Comparison of ENCODE assay signal across 1 cellular context in the genomic region with DNA sequence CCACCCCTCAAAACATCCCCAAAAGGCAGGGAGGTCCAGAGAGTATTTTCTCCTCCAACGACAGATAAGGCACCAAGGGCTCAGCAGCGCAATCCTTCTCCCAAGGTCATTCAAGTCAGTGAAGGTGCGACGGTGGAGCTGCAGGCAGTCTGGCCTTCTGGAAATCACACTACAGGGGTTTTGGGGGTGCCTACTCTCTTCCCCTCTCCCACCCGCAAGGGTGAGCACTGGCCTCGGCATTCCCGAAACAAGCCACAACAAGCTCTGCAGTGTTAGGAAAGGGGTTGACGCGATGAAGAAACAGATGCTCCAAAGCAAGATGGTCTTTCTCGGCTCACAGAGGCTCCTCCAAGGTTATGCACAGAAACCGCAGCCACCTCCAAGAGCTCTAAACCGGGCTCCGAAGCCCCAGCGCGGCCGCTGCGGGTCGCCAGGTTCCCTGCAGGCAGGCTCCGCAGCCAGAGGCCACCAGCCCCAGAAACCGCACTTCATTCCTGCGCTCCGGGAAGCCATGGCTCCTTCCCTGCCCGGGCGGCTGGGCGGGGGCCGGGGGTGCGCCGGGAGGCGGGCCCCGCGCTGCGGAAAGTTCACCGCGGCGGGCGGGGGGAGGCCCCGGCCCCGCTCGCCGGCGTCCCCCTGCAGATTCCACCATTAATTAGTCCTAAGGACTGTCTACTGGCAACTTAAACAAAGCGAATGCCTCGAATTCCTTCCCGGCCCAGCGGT.
TF ChIP-seq lines count a peak whose summit lies in the region.

No MANE protein-coding gene starts in this region.

TF ChIP-seq in K562, 482 proteins besides CTCF, POLR2A, EP300 and RAD21 (continued from another document):
- TF ChIP-seq, protein P1, sequence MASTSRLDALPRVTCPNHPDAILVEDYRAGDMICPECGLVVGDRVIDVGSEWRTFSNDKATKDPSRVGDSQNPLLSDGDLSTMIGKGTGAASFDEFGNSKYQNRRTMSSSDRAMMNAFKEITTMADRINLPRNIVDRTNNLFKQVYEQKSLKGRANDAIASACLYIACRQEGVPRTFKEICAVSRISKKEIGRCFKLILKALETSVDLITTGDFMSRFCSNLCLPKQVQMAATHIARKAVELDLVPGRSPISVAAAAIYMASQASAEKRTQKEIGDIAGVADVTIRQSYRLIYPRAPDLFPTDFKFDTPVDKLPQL (IDR thresholded peaks at IDR 0.05; ENCODE audit: extremely low read depth, insufficient read length), result no peak
- TF ChIP-seq, protein P2, sequence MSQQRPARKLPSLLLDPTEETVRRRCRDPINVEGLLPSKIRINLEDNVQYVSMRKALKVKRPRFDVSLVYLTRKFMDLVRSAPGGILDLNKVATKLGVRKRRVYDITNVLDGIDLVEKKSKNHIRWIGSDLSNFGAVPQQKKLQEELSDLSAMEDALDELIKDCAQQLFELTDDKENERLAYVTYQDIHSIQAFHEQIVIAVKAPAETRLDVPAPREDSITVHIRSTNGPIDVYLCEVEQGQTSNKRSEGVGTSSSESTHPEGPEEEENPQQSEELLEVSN (IDR thresholded peaks at IDR 0.05; ENCODE audit: borderline replicate concordance in 1 of 2, extremely low read depth in 1 of 2, insufficient read depth in 1 of 2, insufficient read length in 1 of 2, low read depth in 1 of 2, low read length in 1 of 2, poor library complexity in 1 of 2, severe bottlenecking in 1 of 2), result no peak
- TF ChIP-seq MAFF (IDR thresholded peaks at IDR 0.05; ENCODE audit: low read length) (no peak), HLTF (IDR thresholded peaks at IDR 0.05) (no peak), ZNF12 (CRISPR knock-in tag; IDR thresholded peaks at IDR 0.05) (peak; percentile 65; the same call in 1 of the 2 replicates), ZFP1 (CRISPR knock-in tag; IDR thresholded peaks at IDR 0.05) (0 out of 2 replicates have a peak, but pooled peaks have one; percentile 7), ZFP30 (CRISPR knock-in tag; IDR thresholded peaks at IDR 0.05; ENCODE audit: borderline replicate concordance) (no peak), ELF4 (CRISPR knock-in tag; IDR thresholded peaks at IDR 0.05) (0 out of 2 replicates have a peak, but pooled peaks have one; percentile 13), ILF3 (IDR thresholded peaks at IDR 0.05; ENCODE audit: borderline replicate concordance) (no peak), SIX5 (IDR thresholded peaks at IDR 0.05; ENCODE audit: borderline replicate concordance in 1 of 2, insufficient read depth in 1 of 2, low read depth in 1 of 2, low read length in 2 of 2) (no peak), MCM2 (IDR thresholded peaks at IDR 0.05; ENCODE audit: low read depth) (no peak), BDP1 (IDR thresholded peaks at IDR 0.05; ENCODE audit: insufficient read depth, insufficient read length) (no peak), ZFP36 (IDR thresholded peaks at IDR 0.05; ENCODE audit: low read depth, low read length, partially characterized antibody) (no peak), MEF2A (IDR thresholded peaks at IDR 0.05; ENCODE audit: control insufficient read depth, low read depth, low read length) (no peak)
- TF ChIP-seq, protein P3, sequence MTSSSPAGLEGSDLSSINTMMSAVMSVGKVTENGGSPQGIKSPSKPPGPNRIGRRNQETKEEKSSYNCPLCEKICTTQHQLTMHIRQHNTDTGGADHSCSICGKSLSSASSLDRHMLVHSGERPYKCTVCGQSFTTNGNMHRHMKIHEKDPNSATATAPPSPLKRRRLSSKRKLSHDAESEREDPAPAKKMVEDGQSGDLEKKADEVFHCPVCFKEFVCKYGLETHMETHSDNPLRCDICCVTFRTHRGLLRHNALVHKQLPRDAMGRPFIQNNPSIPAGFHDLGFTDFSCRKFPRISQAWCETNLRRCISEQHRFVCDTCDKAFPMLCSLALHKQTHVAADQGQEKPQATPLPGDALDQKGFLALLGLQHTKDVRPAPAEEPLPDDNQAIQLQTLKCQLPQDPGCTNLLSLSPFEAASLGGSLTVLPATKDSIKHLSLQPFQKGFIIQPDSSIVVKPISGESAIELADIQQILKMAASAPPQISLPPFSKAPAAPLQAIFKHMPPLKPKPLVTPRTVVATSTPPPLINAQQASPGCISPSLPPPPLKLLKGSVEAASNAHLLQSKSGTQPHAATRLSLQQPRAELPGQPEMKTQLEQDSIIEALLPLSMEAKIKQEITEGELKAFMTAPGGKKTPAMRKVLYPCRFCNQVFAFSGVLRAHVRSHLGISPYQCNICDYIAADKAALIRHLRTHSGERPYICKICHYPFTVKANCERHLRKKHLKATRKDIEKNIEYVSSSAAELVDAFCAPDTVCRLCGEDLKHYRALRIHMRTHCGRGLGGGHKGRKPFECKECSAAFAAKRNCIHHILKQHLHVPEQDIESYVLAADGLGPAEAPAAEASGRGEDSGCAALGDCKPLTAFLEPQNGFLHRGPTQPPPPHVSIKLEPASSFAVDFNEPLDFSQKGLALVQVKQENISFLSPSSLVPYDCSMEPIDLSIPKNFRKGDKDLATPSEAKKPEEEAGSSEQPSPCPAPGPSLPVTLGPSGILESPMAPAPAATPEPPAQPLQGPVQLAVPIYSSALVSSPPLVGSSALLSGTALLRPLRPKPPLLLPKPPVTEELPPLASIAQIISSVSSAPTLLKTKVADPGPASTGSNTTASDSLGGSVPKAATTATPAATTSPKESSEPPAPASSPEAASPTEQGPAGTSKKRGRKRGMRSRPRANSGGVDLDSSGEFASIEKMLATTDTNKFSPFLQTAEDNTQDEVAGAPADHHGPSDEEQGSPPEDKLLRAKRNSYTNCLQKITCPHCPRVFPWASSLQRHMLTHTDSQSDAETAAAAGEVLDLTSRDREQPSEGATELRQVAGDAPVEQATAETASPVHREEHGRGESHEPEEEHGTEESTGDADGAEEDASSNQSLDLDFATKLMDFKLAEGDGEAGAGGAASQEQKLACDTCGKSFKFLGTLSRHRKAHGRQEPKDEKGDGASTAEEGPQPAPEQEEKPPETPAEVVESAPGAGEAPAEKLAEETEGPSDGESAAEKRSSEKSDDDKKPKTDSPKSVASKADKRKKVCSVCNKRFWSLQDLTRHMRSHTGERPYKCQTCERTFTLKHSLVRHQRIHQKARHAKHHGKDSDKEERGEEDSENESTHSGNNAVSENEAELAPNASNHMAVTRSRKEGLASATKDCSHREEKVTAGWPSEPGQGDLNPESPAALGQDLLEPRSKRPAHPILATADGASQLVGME (CRISPR knock-in tag; IDR thresholded peaks at IDR 0.05), result peak; percentile 41; the same call in 1 of the 2 replicates
- TF ChIP-seq, protein P4, sequence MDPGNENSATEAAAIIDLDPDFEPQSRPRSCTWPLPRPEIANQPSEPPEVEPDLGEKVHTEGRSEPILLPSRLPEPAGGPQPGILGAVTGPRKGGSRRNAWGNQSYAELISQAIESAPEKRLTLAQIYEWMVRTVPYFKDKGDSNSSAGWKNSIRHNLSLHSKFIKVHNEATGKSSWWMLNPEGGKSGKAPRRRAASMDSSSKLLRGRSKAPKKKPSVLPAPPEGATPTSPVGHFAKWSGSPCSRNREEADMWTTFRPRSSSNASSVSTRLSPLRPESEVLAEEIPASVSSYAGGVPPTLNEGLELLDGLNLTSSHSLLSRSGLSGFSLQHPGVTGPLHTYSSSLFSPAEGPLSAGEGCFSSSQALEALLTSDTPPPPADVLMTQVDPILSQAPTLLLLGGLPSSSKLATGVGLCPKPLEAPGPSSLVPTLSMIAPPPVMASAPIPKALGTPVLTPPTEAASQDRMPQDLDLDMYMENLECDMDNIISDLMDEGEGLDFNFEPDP (CRISPR knock-in tag; IDR thresholded peaks at IDR 0.05), result no peak
- TF ChIP-seq, protein P5, sequence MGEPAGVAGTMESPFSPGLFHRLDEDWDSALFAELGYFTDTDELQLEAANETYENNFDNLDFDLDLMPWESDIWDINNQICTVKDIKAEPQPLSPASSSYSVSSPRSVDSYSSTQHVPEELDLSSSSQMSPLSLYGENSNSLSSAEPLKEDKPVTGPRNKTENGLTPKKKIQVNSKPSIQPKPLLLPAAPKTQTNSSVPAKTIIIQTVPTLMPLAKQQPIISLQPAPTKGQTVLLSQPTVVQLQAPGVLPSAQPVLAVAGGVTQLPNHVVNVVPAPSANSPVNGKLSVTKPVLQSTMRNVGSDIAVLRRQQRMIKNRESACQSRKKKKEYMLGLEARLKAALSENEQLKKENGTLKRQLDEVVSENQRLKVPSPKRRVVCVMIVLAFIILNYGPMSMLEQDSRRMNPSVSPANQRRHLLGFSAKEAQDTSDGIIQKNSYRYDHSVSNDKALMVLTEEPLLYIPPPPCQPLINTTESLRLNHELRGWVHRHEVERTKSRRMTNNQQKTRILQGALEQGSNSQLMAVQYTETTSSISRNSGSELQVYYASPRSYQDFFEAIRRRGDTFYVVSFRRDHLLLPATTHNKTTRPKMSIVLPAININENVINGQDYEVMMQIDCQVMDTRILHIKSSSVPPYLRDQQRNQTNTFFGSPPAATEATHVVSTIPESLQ (CRISPR knock-in tag; IDR thresholded peaks at IDR 0.05), result 0 out of 2 replicates have a peak, but pooled peaks have one; percentile 41
- TF ChIP-seq, protein P6, sequence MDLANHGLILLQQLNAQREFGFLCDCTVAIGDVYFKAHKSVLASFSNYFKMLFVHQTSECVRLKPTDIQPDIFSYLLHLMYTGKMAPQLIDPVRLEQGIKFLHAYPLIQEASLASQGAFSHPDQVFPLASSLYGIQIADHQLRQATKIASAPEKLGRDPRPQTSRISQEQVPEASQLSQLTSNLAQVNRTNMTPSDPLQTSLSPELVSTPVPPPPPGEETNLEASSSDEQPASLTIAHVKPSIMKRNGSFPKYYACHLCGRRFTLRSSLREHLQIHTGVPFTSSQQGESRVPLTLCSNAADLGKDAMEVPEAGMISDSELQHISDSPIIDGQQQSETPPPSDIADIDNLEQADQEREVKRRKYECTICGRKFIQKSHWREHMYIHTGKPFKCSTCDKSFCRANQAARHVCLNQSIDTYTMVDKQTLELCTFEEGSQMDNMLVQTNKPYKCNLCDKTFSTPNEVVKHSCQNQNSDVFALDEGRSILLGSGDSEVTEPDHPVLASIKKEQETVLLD (IDR thresholded peaks at IDR 0.05), result no peak
- TF ChIP-seq, protein P7, sequence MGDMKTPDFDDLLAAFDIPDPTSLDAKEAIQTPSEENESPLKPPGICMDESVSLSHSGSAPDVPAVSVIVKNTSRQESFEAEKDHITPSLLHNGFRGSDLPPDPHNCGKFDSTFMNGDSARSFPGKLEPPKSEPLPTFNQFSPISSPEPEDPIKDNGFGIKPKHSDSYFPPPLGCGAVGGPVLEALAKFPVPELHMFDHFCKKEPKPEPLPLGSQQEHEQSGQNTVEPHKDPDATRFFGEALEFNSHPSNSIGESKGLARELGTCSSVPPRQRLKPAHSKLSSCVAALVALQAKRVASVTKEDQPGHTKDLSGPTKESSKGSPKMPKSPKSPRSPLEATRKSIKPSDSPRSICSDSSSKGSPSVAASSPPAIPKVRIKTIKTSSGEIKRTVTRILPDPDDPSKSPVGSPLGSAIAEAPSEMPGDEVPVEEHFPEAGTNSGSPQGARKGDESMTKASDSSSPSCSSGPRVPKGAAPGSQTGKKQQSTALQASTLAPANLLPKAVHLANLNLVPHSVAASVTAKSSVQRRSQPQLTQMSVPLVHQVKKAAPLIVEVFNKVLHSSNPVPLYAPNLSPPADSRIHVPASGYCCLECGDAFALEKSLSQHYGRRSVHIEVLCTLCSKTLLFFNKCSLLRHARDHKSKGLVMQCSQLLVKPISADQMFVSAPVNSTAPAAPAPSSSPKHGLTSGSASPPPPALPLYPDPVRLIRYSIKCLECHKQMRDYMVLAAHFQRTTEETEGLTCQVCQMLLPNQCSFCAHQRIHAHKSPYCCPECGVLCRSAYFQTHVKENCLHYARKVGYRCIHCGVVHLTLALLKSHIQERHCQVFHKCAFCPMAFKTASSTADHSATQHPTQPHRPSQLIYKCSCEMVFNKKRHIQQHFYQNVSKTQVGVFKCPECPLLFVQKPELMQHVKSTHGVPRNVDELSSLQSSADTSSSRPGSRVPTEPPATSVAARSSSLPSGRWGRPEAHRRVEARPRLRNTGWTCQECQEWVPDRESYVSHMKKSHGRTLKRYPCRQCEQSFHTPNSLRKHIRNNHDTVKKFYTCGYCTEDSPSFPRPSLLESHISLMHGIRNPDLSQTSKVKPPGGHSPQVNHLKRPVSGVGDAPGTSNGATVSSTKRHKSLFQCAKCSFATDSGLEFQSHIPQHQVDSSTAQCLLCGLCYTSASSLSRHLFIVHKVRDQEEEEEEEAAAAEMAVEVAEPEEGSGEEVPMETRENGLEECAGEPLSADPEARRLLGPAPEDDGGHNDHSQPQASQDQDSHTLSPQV (IDR thresholded peaks at IDR 0.05), result no peak
- TF ChIP-seq, protein P8, sequence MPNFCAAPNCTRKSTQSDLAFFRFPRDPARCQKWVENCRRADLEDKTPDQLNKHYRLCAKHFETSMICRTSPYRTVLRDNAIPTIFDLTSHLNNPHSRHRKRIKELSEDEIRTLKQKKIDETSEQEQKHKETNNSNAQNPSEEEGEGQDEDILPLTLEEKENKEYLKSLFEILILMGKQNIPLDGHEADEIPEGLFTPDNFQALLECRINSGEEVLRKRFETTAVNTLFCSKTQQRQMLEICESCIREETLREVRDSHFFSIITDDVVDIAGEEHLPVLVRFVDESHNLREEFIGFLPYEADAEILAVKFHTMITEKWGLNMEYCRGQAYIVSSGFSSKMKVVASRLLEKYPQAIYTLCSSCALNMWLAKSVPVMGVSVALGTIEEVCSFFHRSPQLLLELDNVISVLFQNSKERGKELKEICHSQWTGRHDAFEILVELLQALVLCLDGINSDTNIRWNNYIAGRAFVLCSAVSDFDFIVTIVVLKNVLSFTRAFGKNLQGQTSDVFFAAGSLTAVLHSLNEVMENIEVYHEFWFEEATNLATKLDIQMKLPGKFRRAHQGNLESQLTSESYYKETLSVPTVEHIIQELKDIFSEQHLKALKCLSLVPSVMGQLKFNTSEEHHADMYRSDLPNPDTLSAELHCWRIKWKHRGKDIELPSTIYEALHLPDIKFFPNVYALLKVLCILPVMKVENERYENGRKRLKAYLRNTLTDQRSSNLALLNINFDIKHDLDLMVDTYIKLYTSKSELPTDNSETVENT (CRISPR knock-in tag; IDR thresholded peaks at IDR 0.05), result 0 out of 2 replicates have a peak, but pooled peaks have one; percentile 51
